10 cellular contexts compared by ENCODE assay signal in the genomic region with DNA sequence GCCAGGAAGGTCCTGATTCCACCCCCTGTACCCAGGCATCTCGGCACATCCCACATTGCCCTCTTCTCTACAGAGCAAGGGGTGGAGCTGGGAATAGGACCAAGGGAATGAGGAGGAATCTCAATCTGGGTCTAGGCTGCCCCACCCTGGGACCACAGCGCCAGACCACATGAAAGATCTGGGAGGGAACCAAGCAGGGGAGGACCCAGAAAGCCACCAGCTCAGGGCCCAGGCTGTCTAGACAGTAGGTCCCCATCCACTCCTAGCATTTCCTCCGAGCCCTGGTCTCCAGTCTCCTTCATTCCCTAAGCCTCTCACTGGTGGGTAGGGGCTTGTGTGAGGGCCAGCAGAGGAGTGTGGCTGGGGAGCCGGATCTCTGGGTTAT. TPM values are rescaled to one million over a fixed set of nuclear protein-coding genes. Genes with fewer than 3 reads are reported as not detected.
A peak's percentile ranks its signal among the peaks of the same experiment; 100 is the strongest.
DNase-seq lines count a peak whose midpoint lies in the region; ATAC-seq, FAIRE-seq and TF ChIP-seq lines count a peak whose summit lies in the region.
"Had no signal": no experiment of that assay in that cellular context is flagged by ENCODE, and none has a peak within 500 bp of the region (broad histone marks: within the 10 kb centered on the region; RNA-seq: fewer than 3 reads in every experiment).

No MANE protein-coding gene starts in this region.

- CTCF ChIA-PET in GM10248 (lab: Yijun Ruan, JAX): interaction anchor here (1.1 to 1.2 kb wide), 2 partner anchors 12 to 71 kb away, joined by 3 read pairs; a partner anchor contains a TSS

- H3K27me3 ChIP-seq in astrocyte (ENCODE audit: insufficient read depth, low read length) (no peaks in the 10 kb centered on the region), sigmoid colon (no peaks in the 10 kb centered on the region)

- 66 to 78% methylated on average over 4 of the region's 4 CpGs for WGBS in sigmoid colon, 2 donors

- POLR2A ChIA-PET in GM10248 (lab: Yijun Ruan, JAX): interaction anchor here (0.5 kb wide), 1 partner anchor 256 kb away, joined by 4 read pairs; no protein-coding TSS in a partner anchor

- H3K9me3 Mint-ChIP-seq in astrocyte (ENCODE audit: unreplicated experiment): peaks cover 5% of the 10 kb centered on the region
- H3K9me3 Mint-ChIP-seq in natural killer cell treated with Interleukin-12 subunit alpha and Interleukin-12 subunit beta and Interleukin-15 and Interleukin-18, amount 100 ng/mL, for 72 hours: no peaks in the 10 kb centered on the region

- H3K36me3 Mint-ChIP-seq in astrocyte (ENCODE audit: low read depth, unreplicated experiment): peaks cover 15% of the 10 kb centered on the region
- no peaks in the 10 kb centered on the region for H3K36me3 Mint-ChIP-seq in natural killer cell treated with Interleukin-12 subunit alpha and Interleukin-12 subunit beta and Interleukin-15 and Interleukin-18, amount 100 ng/mL, for 72 hours

- peaks cover 58% of the 10 kb centered on the region for H3K4me1 ChIP-seq in astrocyte (ENCODE audit: insufficient read depth, low read length)
- H3K4me1 ChIP-seq in sigmoid colon: peaks cover 0 to 73% (median 68%) of the 10 kb centered on the region in 4 donors

- H3K4me3 Mint-ChIP-seq in astrocyte (ENCODE audit: unreplicated experiment): peak overlapping the region; percentile 72
- no peak overlapping the region for H3K4me3 Mint-ChIP-seq in natural killer cell treated with Interleukin-12 subunit alpha and Interleukin-12 subunit beta and Interleukin-15 and Interleukin-18, amount 100 ng/mL, for 72 hours
- H3K4me3 Mint-ChIP-seq: activated CD8-positive, alpha-beta T cell treated with anti-CD3 and anti-CD28 coated beads, Interleukin-2, amount 10 ng/mL, durations not matched to agents 7 days and 5 days had no signal

- H3K4me2 ChIP-seq in astrocyte (ENCODE audit: low read length): peak overlapping the region; percentile 95

- ATAC-seq in left ventricle myocardium superior: peak; percentile 27
- no peak for ATAC-seq in natural killer cell treated with Interleukin-12 subunit alpha and Interleukin-12 subunit beta and Interleukin-15 and Interleukin-18, amount 100 ng/mL, for 72 hours
- ATAC-seq in GM19455 (IDR thresholded peaks at IDR 0.05; ENCODE audit: unreplicated experiment): no peak
- ATAC-seq: activated CD8-positive, alpha-beta T cell treated with anti-CD3 and anti-CD28 coated beads, Interleukin-2, amount 10 ng/mL, durations not matched to agents 7 days and 5 days had no signal

- no peak for TF ChIP-seq POLR2A in sigmoid colon (IDR thresholded peaks at IDR 0.05)

- peaks cover 79% of the 10 kb centered on the region for H3K4me1 Mint-ChIP-seq in astrocyte (ENCODE audit: low read depth, unreplicated experiment)
- peaks cover 0 to 10% of the 10 kb centered on the region in 2 donors for H3K4me1 Mint-ChIP-seq in natural killer cell treated with Interleukin-12 subunit alpha and Interleukin-12 subunit beta and Interleukin-15 and Interleukin-18, amount 100 ng/mL, for 72 hours (ENCODE audit: low read depth in 2 of 2)

- H3K79me2 ChIP-seq in astrocyte (ENCODE audit: insufficient read depth, low read length): peaks cover 43% of the 10 kb centered on the region

- H3K4me3 ChIP-seq in astrocyte (ENCODE audit: insufficient read depth, low read depth, low read length) (peak overlapping the region; percentile 11), sigmoid colon (no peak overlapping the region)

- TF ChIP-seq CTCF in astrocyte (IDR thresholded peaks at IDR 0.05; ENCODE audit: insufficient read depth, low read depth, low read length) (no peak), sigmoid colon (IDR thresholded peaks at IDR 0.05) (no peak), GM10248 (IDR thresholded peaks at IDR 0.05; ENCODE audit: control extremely low read depth, extremely low read depth, low read depth, missing control alignments) (no peak)

- no peak overlapping the region for H2AFZ ChIP-seq in astrocyte (ENCODE audit: low read depth, low read length)

- no peak for FAIRE-seq in astrocyte (lab: Jason Lieb, UNC)

- peak; percentile 91 for DNase-seq in EH (ENCODE audit: low read depth)
- peak; percentile 90 for DNase-seq in astrocyte (ENCODE audit: low read depth)
- DNase-seq in left ventricle myocardium superior: peak; percentile 69
- DNase-seq in sigmoid colon: peak; percentile 82
- no peak for DNase-seq in natural killer cell treated with Interleukin-12 subunit alpha and Interleukin-12 subunit beta and Interleukin-15 and Interleukin-18, amount 100 ng/mL, for 72 hours (ENCODE audit: low spot score)
- no peak for DNase-seq in GM10248 (ENCODE audit: extremely low spot score)
- no peak for DNase-seq in mucosa of gallbladder (ENCODE audit: low spot score)
- DNase-seq: activated CD8-positive, alpha-beta T cell treated with anti-CD3 and anti-CD28 coated beads, Interleukin-2, amount 10 ng/mL, durations not matched to agents 7 days and 5 days; NCI-H2107 had no signal

- H3K9ac ChIP-seq in astrocyte (ENCODE audit: low read length): peak overlapping the region; percentile 82

- H3K27me3 Mint-ChIP-seq in astrocyte (ENCODE audit: low read depth, unreplicated experiment): no peaks in the 10 kb centered on the region
- H3K27me3 Mint-ChIP-seq in natural killer cell treated with Interleukin-12 subunit alpha and Interleukin-12 subunit beta and Interleukin-15 and Interleukin-18, amount 100 ng/mL, for 72 hours: peaks cover 0 to 11% of the 10 kb centered on the region in 2 donors

- H3K9me3 ChIP-seq in astrocyte (ENCODE audit: insufficient read depth, low read depth, low read length): no peaks in the 10 kb centered on the region
- H3K9me3 ChIP-seq in sigmoid colon: no peaks in the 10 kb centered on the region

- peak overlapping the region; percentile 95 for H3K27ac Mint-ChIP-seq in astrocyte (ENCODE audit: unreplicated experiment)
- no peak overlapping the region for H3K27ac Mint-ChIP-seq in natural killer cell treated with Interleukin-12 subunit alpha and Interleukin-12 subunit beta and Interleukin-15 and Interleukin-18, amount 100 ng/mL, for 72 hours
- H3K27ac Mint-ChIP-seq: activated CD8-positive, alpha-beta T cell treated with anti-CD3 and anti-CD28 coated beads, Interleukin-2, amount 10 ng/mL, durations not matched to agents 7 days and 5 days had no signal

- intact Hi-C loops in left ventricle myocardium superior (cut with micrococcal nuclease): no loop called here
- intact Hi-C loops in sigmoid colon (cut with DNase I): no loop called here

- no peak for TF ChIP-seq EP300 in sigmoid colon (IDR thresholded peaks at IDR 0.05)

- peaks cover 22% of the 10 kb centered on the region for H4K20me1 ChIP-seq in astrocyte (ENCODE audit: insufficient read depth, low read length)

- peak overlapping the region; percentile 99 for H3K27ac ChIP-seq in astrocyte (ENCODE audit: low read depth, low read length)
- H3K27ac ChIP-seq in sigmoid colon: peak overlapping the region; percentile 76 to 92 (median 90)

- H3K36me3 ChIP-seq in astrocyte (ENCODE audit: insufficient read depth, low read length): peaks cover 14% of the 10 kb centered on the region
- H3K36me3 ChIP-seq in sigmoid colon: peaks cover 5 to 38% (median 22%) of the 10 kb centered on the region in 4 donors

RNA-seq across cellular contexts. Expression of a gene that starts 11.6 kb away (rescaled TPM):
- total RNA-seq in astrocyte: 179 and 194 TPM in 2 replicates
- total RNA-seq in left ventricle myocardium superior: 97.7 TPM
- total RNA-seq in sigmoid colon: 100 to 1,000 TPM in 2 of 4 donors, 10 to 100 TPM in 2; 51.8 to 126 (median 94.6) TPM
- polyA plus RNA-seq in sigmoid colon: 10 to 100 TPM; 33.6 to 44.4 (median 34.9) TPM
- total RNA-seq in natural killer cell treated with Interleukin-12 subunit alpha and Interleukin-12 subunit beta and Interleukin-15 and Interleukin-18, amount 100 ng/mL, for 72 hours: 1 to 10 TPM in 1 of 2 donors, under 1 TPM in 1; 0.98 to 2.6 TPM
- 89.6 TPM for total RNA-seq in mucosa of gallbladder

RNA-seq across cellular contexts. Expression of a gene that starts 46.8 kb away (rescaled TPM):
- total RNA-seq in astrocyte (255 and 289 TPM in 2 replicates), left ventricle myocardium superior (97.1 TPM), sigmoid colon (10 to 100 TPM; 74.9 to 88.3 (median 82.4) TPM), mucosa of gallbladder (134 TPM)
- 100 to 1,000 TPM in 1 of 3 donors, 10 to 100 TPM in 2; 83.2 to 105 (median 88.9) TPM for polyA plus RNA-seq in sigmoid colon
- total RNA-seq in natural killer cell treated with Interleukin-12 subunit alpha and Interleukin-12 subunit beta and Interleukin-15 and Interleukin-18, amount 100 ng/mL, for 72 hours: 100 to 1,000 TPM; 152 to 212 TPM

RNA-seq across cellular contexts. Expression of a gene that starts 53.3 kb away (rescaled TPM):
- total RNA-seq in astrocyte (14.0 and 16.5 TPM in 2 replicates), left ventricle myocardium superior (22.4 TPM), sigmoid colon (10 to 100 TPM; 23.8 to 65.8 (median 49.9) TPM), mucosa of gallbladder (20.4 TPM)
- 10 to 100 TPM in 1 of 3 donors, 1 to 10 TPM in 2; 8.1 to 12.6 (median 9.3) TPM for polyA plus RNA-seq in sigmoid colon
- 10 to 100 TPM; 12.1 to 13.2 TPM for total RNA-seq in natural killer cell treated with Interleukin-12 subunit alpha and Interleukin-12 subunit beta and Interleukin-15 and Interleukin-18, amount 100 ng/mL, for 72 hours

Comparison
In these comparisons a context has a peak if more than half of its experiments do, and no peak if none do; other contexts are left out.
1. DNase-seq: peak in EH (single experiment), astrocyte (single experiment), left ventricle myocardium superior (single experiment) and sigmoid colon (single experiment); none in natural killer cell treated with Interleukin-12 subunit alpha and Interleukin-12 subunit beta and Interleukin-15 and Interleukin-18, amount 100 ng/mL, for 72 hours (single experiment), GM10248 (single experiment) and mucosa of gallbladder (single experiment).
2. RNA of a gene that starts 11.6 kb away (total RNA-seq): 179 to 194 TPM in astrocyte, 51.8 to 126 TPM in sigmoid colon, 97.7 TPM in left ventricle myocardium superior (single experiment) and 89.6 TPM in mucosa of gallbladder (single experiment); 0.98 to 2.6 TPM in natural killer cell treated with Interleukin-12 subunit alpha and Interleukin-12 subunit beta and Interleukin-15 and Interleukin-18, amount 100 ng/mL, for 72 hours; every median in the first group is over 10 times any median in the second.